Comparison of ENCODE assay signal across 21 cellular contexts in genomic region chr9:33894316-33894715, GRCh38.
DNase-seq lines count a peak whose midpoint lies in the region; ATAC-seq, FAIRE-seq and TF ChIP-seq lines count a peak whose summit lies in the region.
"Had no signal": no experiment of that assay in that cellular context is flagged by ENCODE, and none has a peak within 500 bp of the region (broad histone marks: within the 10 kb centered on the region; RNA-seq: fewer than 3 reads in every experiment).

No MANE protein-coding gene starts in this region.

- peaks cover 14% of the 10 kb centered on the region; the same call in 1 of the 2 replicates for H3K36me3 Mint-ChIP-seq in WTC11
- peaks cover 6% of the 10 kb centered on the region for H3K36me3 Mint-ChIP-seq in central memory CD8-positive, alpha-beta T cell (ENCODE audit: insufficient read depth)

- no peaks in the 10 kb centered on the region for H3K9me3 Mint-ChIP-seq in WTC11
- H3K9me3 Mint-ChIP-seq in central memory CD8-positive, alpha-beta T cell = no peaks in the 10 kb centered on the region
- H3K9me3 Mint-ChIP-seq: CD4-positive, alpha-beta T cell; CD8-positive, alpha-beta T cell had no signal

- no peak overlapping the region for H3K4me3 Mint-ChIP-seq in WTC11
- no peak overlapping the region for H3K4me3 Mint-ChIP-seq in central memory CD8-positive, alpha-beta T cell
- H3K4me3 Mint-ChIP-seq: B cell; CD4-positive, alpha-beta T cell; CD8-positive, alpha-beta T cell had no signal

- no peak overlapping the region for H3K27ac Mint-ChIP-seq in WTC11
- peak overlapping the region; percentile 53 for H3K27ac Mint-ChIP-seq in central memory CD8-positive, alpha-beta T cell (ENCODE audit: low read depth)
- H3K27ac Mint-ChIP-seq: B cell; CD4-positive, alpha-beta T cell; CD8-positive, alpha-beta T cell had no signal

- intact Hi-C loops in HepG2 (cut with micrococcal nuclease; ENCODE audit: unreplicated experiment) = no loop called here
- intact Hi-C loops in right lobe of liver (cut with DNase I) = no loop called here
- intact Hi-C loops in A673 (cut with micrococcal nuclease; ENCODE audit: unreplicated experiment) = no loop called here

- no peak overlapping the region for H3K4me3 ChIP-seq in HepG2 (replicated peaks in 1 of 3; ENCODE audit: insufficient read depth in 1 of 3, low read depth in 2 of 3, low read length in 3 of 3)
- no peak overlapping the region for H3K4me3 ChIP-seq in right lobe of liver
- no peak overlapping the region for H3K4me3 ChIP-seq in A673 (ENCODE audit: low read depth, low read length, poor library complexity, severe bottlenecking)
- H3K4me3 ChIP-seq: BLaER1 treated with 17β-estradiol and CSF1 and Interleukin-3, amounts not matched to agents 10 nM and 100 nM had no signal

- TF ChIP-seq RAD21 in HepG2 (CRISPR knock-in tag; IDR thresholded peaks at IDR 0.05) = no peak

- H3K4me1 Mint-ChIP-seq in WTC11 = no peaks in the 10 kb centered on the region
- H3K4me1 Mint-ChIP-seq in central memory CD8-positive, alpha-beta T cell = peaks cover 12% of the 10 kb centered on the region

- H3K9ac ChIP-seq in HepG2 (ENCODE audit: insufficient read depth, low read depth, low read length) = no peak overlapping the region
- H3K9ac ChIP-seq: BLaER1 treated with 17β-estradiol and CSF1 and Interleukin-3, amounts not matched to agents 10 nM and 100 nM had no signal

- ATAC-seq in HepG2 (no peak), right lobe of liver (no peak), WTC11 (no peak), GM18861 (IDR thresholded peaks at IDR 0.05; ENCODE audit: unreplicated experiment) (no peak), GM21528 (IDR thresholded peaks at IDR 0.05; ENCODE audit: low FRiP score, unreplicated experiment) (no peak)
- no peak for ATAC-seq in central memory CD8-positive, alpha-beta T cell (replicated peaks; ENCODE audit: extremely low read depth, poor library complexity, severe bottlenecking)
- ATAC-seq: CD8-positive, alpha-beta T cell had no signal

- FAIRE-seq in HepG2 (lab: Jason Lieb, UNC) = no peak
- FAIRE-seq: A204.1, D721Med, G401.6 had no signal

- H3K9me3 ChIP-seq in HepG2 (ENCODE audit: low read length) = no peaks in the 10 kb centered on the region
- no peaks in the 10 kb centered on the region for H3K9me3 ChIP-seq in right lobe of liver
- no peaks in the 10 kb centered on the region for H3K9me3 ChIP-seq in A673 (ENCODE audit: low read depth, low read length, poor library complexity, severe bottlenecking)
- H3K9me3 ChIP-seq: BLaER1 treated with 17β-estradiol and CSF1 and Interleukin-3, amounts not matched to agents 10 nM and 100 nM; Caco-2 had no signal

- DNase-seq in HepG2 (ENCODE audit: low spot score) (no peak), right lobe of liver (no peak), WTC11 (ENCODE audit: low spot score) (no peak), A673 (ENCODE audit: low spot score) (no peak)
- DNase-seq in central memory CD8-positive, alpha-beta T cell (ENCODE audit: low spot score in 2 of 2) = no peak
- DNase-seq: 8988T; AML-193; Caco-2; Calu3; CD4-positive, alpha-beta T cell; CD8-positive, alpha-beta T cell; DMS79 treated with DMSO at 0.1 percent for 48 hours; GF-D8 had no signal

- no peak for TF ChIP-seq CTCF in HepG2 (CRISPR knock-in tag; IDR thresholded peaks at IDR 0.05)
- TF ChIP-seq CTCF in right lobe of liver (IDR thresholded peaks at IDR 0.05) = no peak
- no peak for TF ChIP-seq CTCF in WTC11 (IDR thresholded peaks at IDR 0.05)
- no peak for TF ChIP-seq CTCF in A673 (conservative IDR thresholded peaks at IDR 0.05; ENCODE audit: low read depth, low read length)

- H3K27me3 ChIP-seq in HepG2 (ENCODE audit: control insufficient read depth in 1 of 2, insufficient read depth in 2 of 2, low read length in 2 of 2) (no peaks in the 10 kb centered on the region), right lobe of liver (no peaks in the 10 kb centered on the region), A673 (replicated peaks; ENCODE audit: insufficient read depth, low read depth, low read length, poor library complexity) (no peaks in the 10 kb centered on the region)
- H3K27me3 ChIP-seq: BLaER1 treated with 17β-estradiol and CSF1 and Interleukin-3, amounts not matched to agents 10 nM and 100 nM had no signal

- in situ Hi-C loops in HepG2 (cut with HindIII; ENCODE audit: extremely low pct_ligation_motif_present, low pct_unique_long_range_greater_than_20kb) = no loop called here

- H3K4me2 ChIP-seq in HepG2 (ENCODE audit: low read depth, low read length) = no peak overlapping the region
- H3K4me2 ChIP-seq: BLaER1 treated with 17β-estradiol and CSF1 and Interleukin-3, amounts not matched to agents 10 nM and 100 nM had no signal

- BruUV-seq in HepG2 (replicated peaks; lab: Mats Ljungman, UMichigan) (no TSS peak), A673 (replicated peaks; lab: Mats Ljungman, UMichigan) (no TSS peak)

- H4K20me1 ChIP-seq in HepG2 (ENCODE audit: insufficient read depth, low read length) = peaks cover 18% of the 10 kb centered on the region

- H3K27me3 Mint-ChIP-seq in WTC11 (ENCODE audit: low read depth) = no peaks in the 10 kb centered on the region
- H3K27me3 Mint-ChIP-seq in central memory CD8-positive, alpha-beta T cell = no peaks in the 10 kb centered on the region
- H3K27me3 Mint-ChIP-seq: B cell; CD4-positive, alpha-beta T cell had no signal

- TF ChIP-seq EP300 in HepG2 (IDR thresholded peaks at IDR 0.05; ENCODE audit: low read depth in 2 of 2, low read length in 2 of 2) (no peak), HepG2 (CRISPR knock-in tag; IDR thresholded peaks at IDR 0.05; ENCODE audit: borderline replicate concordance) (no peak)

- CTCF ChIA-PET in HepG2 (lab: Yijun Ruan, JAX; ENCODE audit: low intra/inter-chr PET ratio, low total read pairs) (no interaction called here), WTC11 (lab: Charles Lee) (interaction anchor here (1.2 kb wide), 1 partner anchor 20 kb away, joined by 3 read pairs; no protein-coding TSS in a partner anchor), A673 (lab: Charles Lee) (no interaction called here)

- POLR2A ChIA-PET in HepG2 (lab: Yijun Ruan, JAX) = no interaction called here
- POLR2A ChIA-PET in WTC11 (lab: Charles Lee) = interaction anchor here (1.0 kb wide), 1 partner anchor 10 kb away, joined by 3 read pairs; no protein-coding TSS in a partner anchor
- POLR2A ChIA-PET in A673 (lab: Charles Lee; ENCODE audit: low non-redundant PET) = no interaction called here

- H2AFZ ChIP-seq in HepG2 (ENCODE audit: low read length) = no peak overlapping the region

- TF ChIP-seq POLR2A in HepG2 (IDR thresholded peaks at IDR 0.05; ENCODE audit: insufficient read depth in 1 of 2, low read depth in 2 of 2, low read length in 2 of 2) = no peak
- TF ChIP-seq POLR2A in right lobe of liver (IDR thresholded peaks at IDR 0.05) = no peak

- H3K36me3 ChIP-seq in HepG2 (replicated peaks in 1 of 2; ENCODE audit: control insufficient read depth in 1 of 2, insufficient read depth in 2 of 2, low read length in 2 of 2) (peaks cover 8 to 18% of the 10 kb centered on the region in 2 experiments; a peak in 4 of 5 replicates), right lobe of liver (peaks cover 0 to 9% (median 0%) of the 10 kb centered on the region in 4 donors), A673 (ENCODE audit: insufficient read depth, low read length, poor library complexity, severe bottlenecking) (peaks cover 4% of the 10 kb centered on the region)

- H3K4me1 ChIP-seq in HepG2 (ENCODE audit: insufficient read depth, low read length) (no peaks in the 10 kb centered on the region), right lobe of liver (no peaks in the 10 kb centered on the region), A673 (ENCODE audit: insufficient read depth, low read length, poor library complexity, severe bottlenecking) (no peaks in the 10 kb centered on the region)
- H3K4me1 ChIP-seq: Caco-2 had no signal

- H3K27ac ChIP-seq in HepG2 (ENCODE audit: extremely low read length, insufficient read depth, low read length) = no peak overlapping the region
- H3K27ac ChIP-seq in right lobe of liver = no peak overlapping the region
- H3K27ac ChIP-seq in A673 (ENCODE audit: low read depth, low read length, poor library complexity, severe bottlenecking) = no peak overlapping the region
- H3K27ac ChIP-seq: BLaER1 treated with 17β-estradiol and CSF1 and Interleukin-3, amounts not matched to agents 10 nM and 100 nM; C4-2B had no signal

- H3K79me2 ChIP-seq in HepG2 (ENCODE audit: insufficient read depth, low read length) = peaks cover 45% of the 10 kb centered on the region

TF ChIP-seq in HepG2, 621 proteins besides CTCF, POLR2A, EP300 and RAD21 (continues in another document):
- peak; percentile 72; the same call in 1 of the 2 replicates for TF ChIP-seq ZNF121 (CRISPR knock-in tag; IDR thresholded peaks at IDR 0.05)

TF ChIP-seq in WTC11, 78 proteins besides CTCF, POLR2A, EP300 and RAD21:
- TF ChIP-seq ZNF121 (CRISPR knock-in tag; IDR thresholded peaks at IDR 0.05) (peak; percentile 84; the same call in 1 of the 2 replicates), HMGXB4 (CRISPR knock-in tag; IDR thresholded peaks at IDR 0.05) (no peak)

Comparison
In these comparisons a context has a peak if more than half of its experiments do, and no peak if none do; other contexts are left out.
1. Of the 50 proteins assayed by ChIP-seq in both HepG2 and WTC11: peak only in HepG2: none; only in WTC11: none; in both: ZNF121; in neither: 49.